1 cellular context compared by ENCODE assay signal in genomic region chr12:130933269-130933995, GRCh38.
TF ChIP-seq lines count a peak whose summit lies in the region.

No MANE protein-coding gene starts in this region.

TF ChIP-seq in GM23338, 12 proteins besides CTCF, POLR2A, EP300 and RAD21:
- TF ChIP-seq EZH2phosphoT487 (IDR thresholded peaks at IDR 0.05; ENCODE audit: unreplicated experiment) = no peak
- TF ChIP-seq, protein P1, sequence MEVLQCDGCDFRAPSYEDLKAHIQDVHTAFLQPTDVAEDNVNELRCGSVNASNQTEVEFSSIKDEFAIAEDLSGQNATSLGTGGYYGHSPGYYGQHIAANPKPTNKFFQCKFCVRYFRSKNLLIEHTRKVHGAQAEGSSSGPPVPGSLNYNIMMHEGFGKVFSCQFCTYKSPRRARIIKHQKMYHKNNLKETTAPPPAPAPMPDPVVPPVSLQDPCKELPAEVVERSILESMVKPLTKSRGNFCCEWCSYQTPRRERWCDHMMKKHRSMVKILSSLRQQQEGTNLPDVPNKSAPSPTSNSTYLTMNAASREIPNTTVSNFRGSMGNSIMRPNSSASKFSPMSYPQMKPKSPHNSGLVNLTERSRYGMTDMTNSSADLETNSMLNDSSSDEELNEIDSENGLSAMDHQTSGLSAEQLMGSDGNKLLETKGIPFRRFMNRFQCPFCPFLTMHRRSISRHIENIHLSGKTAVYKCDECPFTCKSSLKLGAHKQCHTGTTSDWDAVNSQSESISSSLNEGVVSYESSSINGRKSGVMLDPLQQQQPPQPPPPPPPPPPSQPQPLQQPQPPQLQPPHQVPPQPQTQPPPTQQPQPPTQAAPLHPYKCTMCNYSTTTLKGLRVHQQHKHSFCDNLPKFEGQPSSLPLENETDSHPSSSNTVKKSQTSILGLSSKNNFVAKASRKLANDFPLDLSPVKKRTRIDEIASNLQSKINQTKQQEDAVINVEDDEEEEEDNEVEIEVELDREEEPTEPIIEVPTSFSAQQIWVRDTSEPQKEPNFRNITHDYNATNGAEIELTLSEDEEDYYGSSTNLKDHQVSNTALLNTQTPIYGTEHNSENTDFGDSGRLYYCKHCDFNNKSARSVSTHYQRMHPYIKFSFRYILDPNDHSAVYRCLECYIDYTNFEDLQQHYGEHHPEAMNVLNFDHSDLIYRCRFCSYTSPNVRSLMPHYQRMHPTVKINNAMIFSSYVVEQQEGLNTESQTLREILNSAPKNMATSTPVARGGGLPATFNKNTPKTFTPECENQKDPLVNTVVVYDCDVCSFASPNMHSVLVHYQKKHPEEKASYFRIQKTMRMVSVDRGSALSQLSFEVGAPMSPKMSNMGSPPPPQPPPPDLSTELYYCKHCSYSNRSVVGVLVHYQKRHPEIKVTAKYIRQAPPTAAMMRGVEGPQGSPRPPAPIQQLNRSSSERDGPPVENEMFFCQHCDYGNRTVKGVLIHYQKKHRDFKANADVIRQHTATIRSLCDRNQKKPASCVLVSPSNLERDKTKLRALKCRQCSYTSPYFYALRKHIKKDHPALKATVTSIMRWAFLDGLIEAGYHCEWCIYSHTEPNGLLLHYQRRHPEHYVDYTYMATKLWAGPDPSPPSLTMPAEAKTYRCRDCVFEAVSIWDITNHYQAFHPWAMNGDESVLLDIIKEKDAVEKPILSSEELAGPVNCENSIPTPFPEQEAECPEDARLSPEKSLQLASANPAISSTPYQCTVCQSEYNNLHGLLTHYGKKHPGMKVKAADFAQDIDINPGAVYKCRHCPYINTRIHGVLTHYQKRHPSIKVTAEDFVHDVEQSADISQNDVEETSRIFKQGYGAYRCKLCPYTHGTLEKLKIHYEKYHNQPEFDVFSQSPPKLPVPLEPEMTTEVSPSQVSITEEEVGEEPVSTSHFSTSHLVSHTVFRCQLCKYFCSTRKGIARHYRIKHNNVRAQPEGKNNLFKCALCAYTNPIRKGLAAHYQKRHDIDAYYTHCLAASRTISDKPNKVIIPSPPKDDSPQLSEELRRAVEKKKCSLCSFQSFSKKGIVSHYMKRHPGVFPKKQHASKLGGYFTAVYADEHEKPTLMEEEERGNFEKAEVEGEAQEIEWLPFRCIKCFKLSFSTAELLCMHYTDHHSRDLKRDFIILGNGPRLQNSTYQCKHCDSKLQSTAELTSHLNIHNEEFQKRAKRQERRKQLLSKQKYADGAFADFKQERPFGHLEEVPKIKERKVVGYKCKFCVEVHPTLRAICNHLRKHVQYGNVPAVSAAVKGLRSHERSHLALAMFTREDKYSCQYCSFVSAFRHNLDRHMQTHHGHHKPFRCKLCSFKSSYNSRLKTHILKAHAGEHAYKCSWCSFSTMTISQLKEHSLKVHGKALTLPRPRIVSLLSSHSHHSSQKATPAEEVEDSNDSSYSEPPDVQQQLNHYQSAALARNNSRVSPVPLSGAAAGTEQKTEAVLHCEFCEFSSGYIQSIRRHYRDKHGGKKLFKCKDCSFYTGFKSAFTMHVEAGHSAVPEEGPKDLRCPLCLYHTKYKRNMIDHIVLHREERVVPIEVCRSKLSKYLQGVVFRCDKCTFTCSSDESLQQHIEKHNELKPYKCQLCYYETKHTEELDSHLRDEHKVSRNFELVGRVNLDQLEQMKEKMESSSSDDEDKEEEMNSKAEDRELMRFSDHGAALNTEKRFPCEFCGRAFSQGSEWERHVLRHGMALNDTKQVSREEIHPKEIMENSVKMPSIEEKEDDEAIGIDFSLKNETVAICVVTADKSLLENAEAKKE (CRISPR knock-in tag; IDR thresholded peaks at IDR 0.05) = no peak
